ENCODE assay signal across 29 cellular contexts in the genomic region with DNA sequence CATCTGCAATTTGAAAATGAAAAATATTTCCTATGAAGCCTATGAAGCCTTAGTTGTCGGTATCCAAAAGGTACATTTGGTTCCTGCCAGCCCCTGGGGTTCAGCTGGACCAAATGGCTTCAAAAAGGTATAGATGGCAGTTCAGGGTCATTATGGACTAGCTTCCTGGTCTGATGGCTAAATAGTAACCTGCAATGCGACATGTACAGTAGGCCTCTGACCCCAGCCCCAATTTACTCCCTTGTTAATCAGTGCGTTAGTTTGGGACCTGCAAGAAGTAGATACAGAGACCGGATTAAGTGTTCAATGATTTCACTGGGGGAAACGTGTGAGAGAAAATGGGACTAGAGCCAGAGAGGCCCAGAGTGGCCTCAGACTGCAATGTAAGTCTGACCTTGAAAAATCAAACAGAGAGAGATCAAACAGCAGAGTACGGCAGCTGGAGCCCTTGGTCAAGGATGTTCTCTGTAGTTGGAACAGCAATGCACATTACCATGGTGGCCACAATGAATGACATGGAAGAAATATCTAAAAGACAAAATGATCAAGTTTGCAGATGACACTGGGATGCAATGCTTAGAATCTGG.
"Had no signal": no experiment of that assay in that cellular context is flagged by ENCODE, and none has a peak within 500 bp of the region (broad histone marks: within the 10 kb centered on the region; RNA-seq: fewer than 3 reads in every experiment).

No MANE protein-coding gene starts in this region.

- H3K4me3 Mint-ChIP-seq: dendritic cell treated with granulocyte-macrophage colony-stimulating factor and Interleukin-4, amounts not matched to agents 40 ng/mL and 50 ng/mL, for 4 days; effector memory CD8-positive, alpha-beta T cell; endodermal cell had no signal

- H3K4me1 ChIP-seq: colonic mucosa, esophagus muscularis mucosa, esophagus squamous epithelium, foreskin keratinocyte, gastrocnemius medialis, gastroesophageal sphincter, heart left ventricle, heart right ventricle had no signal

- H3K27me3 Mint-ChIP-seq: dendritic cell treated with granulocyte-macrophage colony-stimulating factor and Interleukin-4, amounts not matched to agents 40 ng/mL and 50 ng/mL, for 4 days had no signal

- H3K4me1 Mint-ChIP-seq: endodermal cell had no signal

- FAIRE-seq: colon, endometrium, endothelial cell of umbilical vein, frontal cortex had no signal

- DNase-seq: colonic mucosa; cortex of kidney; dermis blood vessel endothelial cell; dorsolateral prefrontal cortex; effector CD4-positive, alpha-beta T cell; effector CD8-positive, alpha-beta T cell; effector memory CD4-positive, alpha-beta T cell; effector memory CD8-positive, alpha-beta T cell; endodermal cell; erythroblast; esophagus squamous epithelium; foreskin fibroblast; foreskin keratinocyte; foreskin melanocyte; gastrocnemius medialis; glutamatergic neuron; head of caudate nucleus; heart left ventricle; heart right ventricle had no signal

- H3K9me3 ChIP-seq: colonic mucosa, esophagus muscularis mucosa, esophagus squamous epithelium, gastrocnemius medialis, gastroesophageal sphincter, heart left ventricle, heart right ventricle had no signal

- H3K27ac ChIP-seq: colonic mucosa, coronary artery, dorsolateral prefrontal cortex, epithelial cell of prostate, esophagus muscularis mucosa, esophagus squamous epithelium, foreskin keratinocyte, gastrocnemius medialis, gastroesophageal sphincter, heart left ventricle, heart right ventricle had no signal

- H3K36me3 ChIP-seq: colonic mucosa, esophagus muscularis mucosa, esophagus squamous epithelium, gastrocnemius medialis, gastroesophageal sphincter, heart left ventricle, heart right ventricle had no signal

- H3K27me3 ChIP-seq: colonic mucosa, foreskin keratinocyte, gastroesophageal sphincter had no signal

- H3K27ac Mint-ChIP-seq: dendritic cell treated with granulocyte-macrophage colony-stimulating factor and Interleukin-4, amounts not matched to agents 40 ng/mL and 50 ng/mL, for 4 days; effector memory CD8-positive, alpha-beta T cell; endodermal cell had no signal

- ATAC-seq: effector memory CD8-positive, alpha-beta T cell; esophagus mucosa; foreskin keratinocyte; gastrocnemius medialis; gastroesophageal sphincter; heart left ventricle; heart right ventricle had no signal

- H3K9me3 Mint-ChIP-seq: dendritic cell treated with granulocyte-macrophage colony-stimulating factor and Interleukin-4, amounts not matched to agents 40 ng/mL and 50 ng/mL, for 4 days; effector memory CD8-positive, alpha-beta T cell; endodermal cell had no signal

- H3K4me3 ChIP-seq: colonic mucosa, coronary artery, dorsolateral prefrontal cortex, esophagus muscularis mucosa, esophagus squamous epithelium, gastrocnemius medialis, gastroesophageal sphincter, heart left ventricle, heart right ventricle had no signal
